In genomic region chr14:68211421-68211820, GRCh38 we compare ENCODE assay signal across 11 cellular contexts.
DNase-seq lines count a peak whose midpoint lies in the region; ATAC-seq, FAIRE-seq and TF ChIP-seq lines count a peak whose summit lies in the region.
"Had no signal": no experiment of that assay in that cellular context is flagged by ENCODE, and none has a peak within 500 bp of the region (broad histone marks: within the 10 kb centered on the region; RNA-seq: fewer than 3 reads in every experiment).

No MANE protein-coding gene starts in this region.

- ATAC-seq in A549 (no peak), K562 (no peak), GM18909 (IDR thresholded peaks at IDR 0.05; ENCODE audit: poor library complexity, unreplicated experiment) (no peak)
- ATAC-seq in naive thymus-derived CD4-positive, alpha-beta T cell: no peak

- H3K27me3 ChIP-seq in K562 (ENCODE audit: control insufficient read depth in 2 of 2, insufficient read depth in 2 of 2, low read length in 2 of 2): no peaks in the 10 kb centered on the region
- H3K27me3 ChIP-seq in naive thymus-derived CD4-positive, alpha-beta T cell (ENCODE audit: control insufficient read depth in 2 of 2, insufficient read depth in 2 of 2, low read length in 2 of 2): no peaks in the 10 kb centered on the region

- POLR2A ChIA-PET in A549 (lab: Yijun Ruan, JAX) (interaction anchor here (1.2 kb wide), 1 partner anchor 20 kb away, joined by 4 read pairs; no protein-coding TSS in a partner anchor), K562 (lab: Yijun Ruan, JAX) (no interaction called here)
- POLR2A ChIA-PET in naive thymus-derived CD4-positive, alpha-beta T cell (lab: Charles Lee): interaction anchor here (1.5 kb wide), 1 partner anchor 13 kb away, joined by 4 read pairs; no protein-coding TSS in a partner anchor

- FAIRE-seq in A549 (lab: Jason Lieb, UNC): no peak
- FAIRE-seq in K562 (lab: Jason Lieb, UNC): no peak

- H3K4me2 ChIP-seq in A549: peak overlapping the region; percentile 50; the same call in 2 of the 3 replicates
- peak overlapping the region; percentile 73 for H3K4me2 ChIP-seq in K562 (ENCODE audit: insufficient read depth, low read length)

- intact Hi-C loops in K562 (cut with micrococcal nuclease): no loop called here
- intact Hi-C loops in naive thymus-derived CD4-positive, alpha-beta T cell (cut with micrococcal nuclease): loop anchor here (2.0 to 10.0 kb wide), 4 partner anchors 13 to 581 kb away; partner anchors contain the start of genes RAD51B (in 1 of the 2), ZFP36L1 (in 1 of the 2) and ZFYVE26 (in 1 of the 2)

- H3K27me3 Mint-ChIP-seq in IgD-negative memory B cell: no peaks in the 10 kb centered on the region
- H3K27me3 Mint-ChIP-seq in naive thymus-derived CD4-positive, alpha-beta T cell: peaks cover 0 to 2% (median 0%) of the 10 kb centered on the region in 5 donors

- no peaks in the 10 kb centered on the region for H3K79me2 ChIP-seq in K562 (ENCODE audit: control insufficient read depth, insufficient read depth, low read length)

- no TSS peak for BruUV-seq in K562 (replicated peaks; lab: Mats Ljungman, UMichigan)

- CTCF ChIA-PET in A549 (lab: Yijun Ruan, JAX): interaction anchor here (1.6 kb wide), 1 partner anchor 12 kb away, joined by 3 read pairs; no protein-coding TSS in a partner anchor
- CTCF ChIA-PET in K562 (lab: Yijun Ruan, JAX; ENCODE audit: low intra/inter-chr PET ratio): no interaction called here
- CTCF ChIA-PET in naive thymus-derived CD4-positive, alpha-beta T cell (lab: Charles Lee): no interaction called here

- no peaks in the 10 kb centered on the region; the same call in 1 of the 2 replicates for H4K20me1 ChIP-seq in K562 (replicated peaks; ENCODE audit: control insufficient read depth, insufficient read depth, low read length)

- peaks cover 2% of the 10 kb centered on the region; the same call in 1 of the 3 replicates for H3K9me3 ChIP-seq in A549
- H3K9me3 ChIP-seq in K562 (replicated peaks; ENCODE audit: control insufficient read depth, insufficient read depth, low read depth, low read length): no peaks in the 10 kb centered on the region
- no peaks in the 10 kb centered on the region for H3K9me3 ChIP-seq in naive thymus-derived CD4-positive, alpha-beta T cell (ENCODE audit: control insufficient read depth in 2 of 3, low read length in 3 of 3)

- no peak overlapping the region for H3K4me3 ChIP-seq in A549
- H3K4me3 ChIP-seq in K562: no peak overlapping the region
- no peak overlapping the region for H3K4me3 ChIP-seq in naive thymus-derived CD4-positive, alpha-beta T cell (ENCODE audit: low read length)

- H3K27ac ChIP-seq in A549 (peak overlapping the region; percentile 53 to 66; a peak in 5 of 6 replicates), K562 (ENCODE audit: extremely low read depth, low read depth, low read length) (peak overlapping the region; percentile 77)
- H3K27ac ChIP-seq in naive thymus-derived CD4-positive, alpha-beta T cell (ENCODE audit: low read depth, low read length): no peak overlapping the region
- H3K27ac ChIP-seq: VCaP had no signal

- 86% methylated on average over 2 of the region's 2 CpGs for WGBS in A549 (ENCODE audit: missing lambda C conversion rate)
- WGBS in K562 (ENCODE audit: insufficient coverage, low coverage, missing lambda C conversion rate): 57% methylated on average over 2 of the region's 2 CpGs

- H3K9me1 ChIP-seq in K562 (ENCODE audit: control insufficient read depth, insufficient read depth, low read length): no peaks in the 10 kb centered on the region

- no peaks in the 10 kb centered on the region for H3K36me3 Mint-ChIP-seq in IgD-negative memory B cell
- H3K36me3 Mint-ChIP-seq in naive thymus-derived CD4-positive, alpha-beta T cell: peaks cover 0 to 8% (median 0%) of the 10 kb centered on the region in 5 donors

- 0 out of 2 replicates have a peak overlapping the region, but pooled peaks have one; percentile 81 for H2AFZ ChIP-seq in K562 (ENCODE audit: low read depth, low read length)

- DNase-seq in A549 (ENCODE audit: low read depth in 1 of 2, low spot score in 1 of 2) (no peak), K562 (ENCODE audit: extremely low read depth in 1 of 4, low spot score in 3 of 4) (no peak), NCI-H510A treated with DMSO at 0.1 percent for 48 hours (lab: John Stamatoyannopoulos, UW) (no peak), GM20000 (ENCODE audit: low spot score) (no peak), medulla oblongata (ENCODE audit: extremely low spot score) (no peak)
- DNase-seq in naive thymus-derived CD4-positive, alpha-beta T cell: no peak
- DNase-seq: NCI-H524 treated with DMSO at 0.1 percent for 48 hours, right cardiac atrium had no signal

- peaks cover 12% of the 10 kb centered on the region for H3K4me1 ChIP-seq in A549
- peaks cover 0 to 40% of the 10 kb centered on the region in 2 experiments; a peak in 3 of 5 replicates for H3K4me1 ChIP-seq in K562 (replicated peaks in 1 of 2; ENCODE audit: control insufficient read depth in 2 of 2, insufficient read depth in 2 of 2, low read length in 2 of 2)
- peaks cover 28 to 33% of the 10 kb centered on the region in 2 donors for H3K4me1 ChIP-seq in naive thymus-derived CD4-positive, alpha-beta T cell (ENCODE audit: control insufficient read depth in 2 of 2, insufficient read depth in 2 of 2, low read length in 2 of 2)

- H3K9me3 Mint-ChIP-seq in IgD-negative memory B cell: no peaks in the 10 kb centered on the region
- no peaks in the 10 kb centered on the region for H3K9me3 Mint-ChIP-seq in naive thymus-derived CD4-positive, alpha-beta T cell

- TF ChIP-seq CTCF in A549 (IDR thresholded peaks at IDR 0.05) (no peak), K562 (IDR thresholded peaks at IDR 0.05 in 2 of 3, conservative IDR thresholded peaks at IDR 0.05 in 1 of 3; ENCODE audit: insufficient read depth in 2 of 3, low read depth in 1 of 3, low read length in 3 of 3) (no peak), GM20000 (IDR thresholded peaks at IDR 0.05; ENCODE audit: extremely low read depth, missing control alignments) (no peak)

- no peak overlapping the region for H3K4me3 Mint-ChIP-seq in IgD-negative memory B cell
- peak overlapping the region in 9 of 10 donors; percentile 75 to 90 (median 88) for H3K4me3 Mint-ChIP-seq in naive thymus-derived CD4-positive, alpha-beta T cell

- H3K9ac ChIP-seq in K562 (ENCODE audit: insufficient read depth in 1 of 2, low read depth in 2 of 2, low read length in 2 of 2): no peak overlapping the region

- no peak for TF ChIP-seq EP300 in A549 (IDR thresholded peaks at IDR 0.05)
- no peak for TF ChIP-seq EP300 in K562 (IDR thresholded peaks at IDR 0.05; ENCODE audit: low read length)

- TF ChIP-seq RAD21 in A549 (conservative IDR thresholded peaks at IDR 0.05 in 1 of 2, IDR thresholded peaks at IDR 0.05 in 1 of 2) (no peak), K562 (CRISPR knock-in tag; conservative IDR thresholded peaks at IDR 0.05 in 1 of 2, IDR thresholded peaks at IDR 0.05 in 1 of 2) (no peak)

- in situ Hi-C loops in K562 (cut with MboI): no loop called here

- no peak for TF ChIP-seq POLR2A in A549 (IDR thresholded peaks at IDR 0.05; ENCODE audit: low read length)
- TF ChIP-seq POLR2A in K562 (conservative IDR thresholded peaks at IDR 0.05): no peak

- peak overlapping the region; percentile 7 to 93 (median 9) for H3K27ac Mint-ChIP-seq in IgD-negative memory B cell
- H3K27ac Mint-ChIP-seq in naive thymus-derived CD4-positive, alpha-beta T cell: peak overlapping the region in 8 of 9 donors; percentile 71 to 94 (median 88)

- H3K36me3 ChIP-seq in K562 (ENCODE audit: control insufficient read depth, insufficient read depth, low read length): no peaks in the 10 kb centered on the region
- H3K36me3 ChIP-seq in naive thymus-derived CD4-positive, alpha-beta T cell (ENCODE audit: control insufficient read depth in 2 of 3, insufficient read depth in 3 of 3, low read length in 3 of 3): no peaks in the 10 kb centered on the region

- H3K4me1 Mint-ChIP-seq in IgD-negative memory B cell: peaks cover 27 to 32% (median 30%) of the 10 kb centered on the region in 3 donors
- peaks cover 31 to 50% (median 38%) of the 10 kb centered on the region in 7 donors for H3K4me1 Mint-ChIP-seq in naive thymus-derived CD4-positive, alpha-beta T cell

TF ChIP-seq in A549, 52 proteins besides CTCF, POLR2A, EP300 and RAD21 (continues in another document):
- TF ChIP-seq JUN (IDR thresholded peaks at IDR 0.05) (no peak), CHD4 (IDR thresholded peaks at IDR 0.05; ENCODE audit: borderline replicate concordance) (no peak), MAX (IDR thresholded peaks at IDR 0.05) (no peak; the same call in 1 of the 2 replicates), MAZ (IDR thresholded peaks at IDR 0.05; ENCODE audit: borderline replicate concordance, low read depth, low read length) (no peak)

TF ChIP-seq in K562, 482 proteins besides CTCF, POLR2A, EP300 and RAD21:
- no peak for TF ChIP-seq ETV1 (tag; conservative IDR thresholded peaks at IDR 0.05; ENCODE audit: low read depth)
- TF ChIP-seq ZNF175 (CRISPR knock-in tag; IDR thresholded peaks at IDR 0.05; ENCODE audit: low read depth): 0 out of 2 replicates have a peak, but pooled peaks have one; percentile 13
- TF ChIP-seq PBX2 (CRISPR knock-in tag; IDR thresholded peaks at IDR 0.05; ENCODE audit: low read depth): no peak
- no peak for TF ChIP-seq PBX2 (tag; conservative IDR thresholded peaks at IDR 0.05; ENCODE audit: low read depth)
- no peak for TF ChIP-seq NFRKB (IDR thresholded peaks at IDR 0.05; ENCODE audit: low read depth)
- no peak for TF ChIP-seq KLF1 (tag; IDR thresholded peaks at IDR 0.05)
TF ChIP-seq in K562: peak in this region for 1.

Comparison
In these comparisons a context has a peak if more than half of its experiments do, and no peak if none do; other contexts are left out.
1. H3K4me3 Mint-ChIP-seq: peak in naive thymus-derived CD4-positive, alpha-beta T cell (9 of 10); none in IgD-negative memory B cell (0 of 4).